ENCODE assay signal across 18 cellular contexts in the genomic region with DNA sequence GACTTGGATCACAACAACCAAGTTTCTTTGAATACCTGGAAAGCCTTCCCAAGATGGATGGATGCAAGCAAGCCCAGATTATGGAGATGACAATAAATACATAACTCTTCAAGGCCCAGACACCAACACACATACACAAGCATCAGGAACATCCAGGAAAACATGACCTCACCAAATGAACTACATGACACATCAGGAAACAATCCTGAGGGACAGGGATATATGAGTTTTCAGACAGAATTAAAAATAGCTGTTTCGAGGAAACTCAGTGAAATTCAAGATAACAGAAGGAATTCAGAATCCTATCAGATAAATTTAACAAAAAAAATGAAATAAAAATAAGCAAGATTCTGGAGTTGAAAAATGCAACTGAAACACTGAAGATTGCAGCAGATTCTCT.
DNase-seq lines count a peak whose midpoint lies in the region; ATAC-seq, FAIRE-seq and TF ChIP-seq lines count a peak whose summit lies in the region.
"Had no signal": no experiment of that assay in that cellular context is flagged by ENCODE, and none has a peak within 500 bp of the region (broad histone marks: within the 10 kb centered on the region; RNA-seq: fewer than 3 reads in every experiment).

No MANE protein-coding gene starts in this region.

- no peak overlapping the region for H3K27ac ChIP-seq in caudate nucleus (ENCODE audit: low read depth, low read length)
- no peak overlapping the region for H3K27ac ChIP-seq in spleen
- H3K27ac ChIP-seq: adrenal gland, HL-60 had no signal

- ATAC-seq in HG03460 (IDR thresholded peaks at IDR 0.05; ENCODE audit: unreplicated experiment), result no peak
- ATAC-seq: effector memory CD8-positive, alpha-beta T cell; K562 had no signal

- no peak for TF ChIP-seq CTCF in HFFc6 (IDR thresholded peaks at IDR 0.05)
- no peak for TF ChIP-seq CTCF in spleen (IDR thresholded peaks at IDR 0.05 in 8 of 11, conservative IDR thresholded peaks at IDR 0.05 in 3 of 11)

- intact Hi-C loops in spleen (cut with DNase I; ENCODE audit: low total_unique reads), result no loop called here

- TF ChIP-seq POLR2A in H54 (IDR thresholded peaks at IDR 0.05; ENCODE audit: low read depth, low read length) (no peak), spleen (IDR thresholded peaks at IDR 0.05) (no peak)

- H3K36me3 ChIP-seq in spleen, result no peaks in the 10 kb centered on the region
- H3K36me3 ChIP-seq: adrenal gland had no signal

- peak overlapping the region; percentile 25; the same call in 1 of the 2 replicates for H3K27ac Mint-ChIP-seq in HFFc6
- H3K27ac Mint-ChIP-seq: CD4-positive, alpha-beta T cell; effector memory CD8-positive, alpha-beta T cell had no signal

- peaks cover 38% of the 10 kb centered on the region for H3K36me3 Mint-ChIP-seq in HFFc6 (ENCODE audit: low read depth)

- H3K27me3 Mint-ChIP-seq in HFFc6 (ENCODE audit: insufficient read depth), result no peaks in the 10 kb centered on the region
- H3K27me3 Mint-ChIP-seq: CD4-positive, alpha-beta T cell; effector memory CD8-positive, alpha-beta T cell had no signal

- no peak overlapping the region for H3K4me3 ChIP-seq in spleen
- H3K4me3 ChIP-seq: adrenal gland, K562 had no signal

- H3K4me3 Mint-ChIP-seq in HFFc6, result no peak overlapping the region
- H3K4me3 Mint-ChIP-seq: CD4-positive, alpha-beta T cell; effector memory CD8-positive, alpha-beta T cell had no signal

- peaks cover 0 to 45% (median 26%) of the 10 kb centered on the region in 8 donors for H3K9me3 ChIP-seq in spleen
- H3K9me3 ChIP-seq: adrenal gland had no signal

- DNase-seq in A172 (ENCODE audit: low spot score) (peak; percentile 87), HFFc6 (peak; percentile 33), amniotic epithelial cell (ENCODE audit: low read depth) (peak; percentile 90), glomerular visceral epithelial cell (ENCODE audit: extremely low spot score) (peak; percentile 62), caudate nucleus (lab: John Stamatoyannopoulos, UW) (no peak), H54 (ENCODE audit: insufficient read length, low spot score) (no peak), spleen (no peak)
- DNase-seq: ACHN; adrenal gland; CD4-positive, alpha-beta T cell; effector memory CD8-positive, alpha-beta T cell; H7; NCI-H2081; NCI-H524 had no signal

- peaks cover 12% of the 10 kb centered on the region for H3K9me3 Mint-ChIP-seq in HFFc6

- no peak for FAIRE-seq in H54 (lab: Jason Lieb, UNC)
- FAIRE-seq: GM19239, K562 had no signal

- no peaks in the 10 kb centered on the region for H3K27me3 ChIP-seq in spleen (replicated peaks in 1 of 7)
- H3K27me3 ChIP-seq: adrenal gland had no signal

- H3K4me1 Mint-ChIP-seq in HFFc6 (ENCODE audit: low read depth), result peaks cover 82% of the 10 kb centered on the region

- no peaks in the 10 kb centered on the region for H3K4me1 ChIP-seq in spleen
- H3K4me1 ChIP-seq: adrenal gland had no signal

- 48 to 76% (median 52%) methylated on average over 1 of the region's 1 CpG for WGBS in spleen, 5 donors

Comparison
In these comparisons a context has a peak if more than half of its experiments do, and no peak if none do; other contexts are left out.
1. DNase-seq: peak in A172 (single experiment), HFFc6 (single experiment), amniotic epithelial cell (single experiment) and glomerular visceral epithelial cell (single experiment); none in caudate nucleus (0 of 61), H54 (single experiment) and spleen (single experiment).